ENCODE assay signal across 19 cellular contexts in the genomic region with DNA sequence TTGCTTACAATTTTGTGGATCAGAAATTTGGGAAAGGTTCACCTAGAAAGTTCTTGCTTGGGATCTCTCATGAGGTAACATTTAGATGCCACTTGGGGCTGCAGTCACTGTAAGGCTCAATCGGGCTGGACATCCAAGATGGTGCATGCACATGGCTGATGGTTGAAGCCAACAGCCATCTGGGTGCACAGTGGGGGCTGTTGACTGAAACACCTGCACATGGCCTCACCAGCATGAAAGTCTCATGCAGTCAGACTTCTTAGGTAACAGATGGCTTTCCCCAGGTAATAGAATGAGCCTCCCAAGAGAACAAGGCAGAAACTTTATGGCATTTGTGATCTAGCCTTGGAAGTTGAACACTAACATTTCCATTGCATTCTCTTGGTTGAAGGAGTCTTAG.
DNase-seq lines count a peak whose midpoint lies in the region; TF ChIP-seq lines count a peak whose summit lies in the region.
"Had no signal": no experiment of that assay in that cellular context is flagged by ENCODE, and none has a peak within 500 bp of the region (broad histone marks: within the 10 kb centered on the region; RNA-seq: fewer than 3 reads in every experiment).

No MANE protein-coding gene starts in this region.

- no peaks in the 10 kb centered on the region for H3K36me3 ChIP-seq in mammary epithelial cell (ENCODE audit: insufficient read depth, low read length)
- H3K36me3 ChIP-seq: BLaER1 treated with 17β-estradiol and CSF1 and Interleukin-3, amounts not matched to agents 10 nM and 100 nM had no signal

- H3K4me1 ChIP-seq in mammary epithelial cell (ENCODE audit: insufficient read depth, low read length): no peaks in the 10 kb centered on the region
- H3K4me1 ChIP-seq: A549, Caco-2 had no signal

- in situ Hi-C loops in KBM-7 (cut with MboI; ENCODE audit: low pct_unique_long_range_greater_than_20kb, low sequenced_read_pairs): no loop called here
- in situ Hi-C loops in mammary epithelial cell (cut with MboI; ENCODE audit: low sequenced_read_pairs in 2 of 2): no loop called here

- no peak overlapping the region for H3K4me3 ChIP-seq in mammary epithelial cell (replicated peaks in 1 of 3; ENCODE audit: insufficient read depth in 1 of 3, low read depth in 2 of 3, low read length in 3 of 3)
- H3K4me3 ChIP-seq: A549; BLaER1 treated with 17β-estradiol and CSF1 and Interleukin-3, amounts not matched to agents 10 nM and 100 nM; GM12878 had no signal

- DNase-seq in NCI-H146 (lab: John Stamatoyannopoulos, UW) (peak; percentile 17), NCI-H146 treated with DMSO at 0.1 percent for 48 hours (lab: John Stamatoyannopoulos, UW; ENCODE audit: unreplicated experiment) (no peak), NCI-H2171 treated with DMSO at 0.1 percent for 48 hours (lab: John Stamatoyannopoulos, UW) (peak; percentile 80), cerebellar cortex (ENCODE audit: low spot score) (peak; percentile 74), cardiac septum (ENCODE audit: low spot score) (no peak), KBM-7 (no peak), mammary epithelial cell (no peak)
- DNase-seq: AML-193; Caco-2; Calu3; CD4-positive, alpha-beta T cell; CD8-positive, alpha-beta T cell; DMS79 treated with DMSO at 0.1 percent for 48 hours; GDM1 had no signal

- no peak overlapping the region for H3K4me2 ChIP-seq in mammary epithelial cell (ENCODE audit: insufficient read depth, low read depth, low read length)
- H3K4me2 ChIP-seq: A549; BLaER1 treated with 17β-estradiol and CSF1 and Interleukin-3, amounts not matched to agents 10 nM and 100 nM had no signal

- CTCF ChIA-PET in mammary epithelial cell (lab: Charles Lee; ENCODE audit: low non-redundant PET): no interaction called here

- peaks cover 26% of the 10 kb centered on the region for H3K9me3 ChIP-seq in mammary epithelial cell (replicated peaks; ENCODE audit: insufficient read depth, low read length)
- H3K9me3 ChIP-seq: A549, Caco-2 had no signal

- no peak overlapping the region for H3K9ac ChIP-seq in mammary epithelial cell (ENCODE audit: insufficient read depth, low read length)
- H3K9ac ChIP-seq: BLaER1 treated with 17β-estradiol and CSF1 and Interleukin-3, amounts not matched to agents 10 nM and 100 nM had no signal

- no peaks in the 10 kb centered on the region for H3K79me2 ChIP-seq in mammary epithelial cell (ENCODE audit: insufficient read depth, low read length)

- dilution Hi-C loops in mammary epithelial cell (cut with HindIII; ENCODE audit: low sequenced_read_pairs): loop anchor here (5.0 kb wide), 1 partner anchor 45 kb away; no protein-coding TSS in a partner anchor

- intact Hi-C loops in cardiac septum (cut with DNase I): no loop called here
- intact Hi-C loops in mammary epithelial cell (cut with micrococcal nuclease): no loop called here

- WGBS in mammary epithelial cell (ENCODE audit: low coverage, missing lambda C conversion rate): 73% methylated on average over 1 of the region's 1 CpG

- H3K27ac ChIP-seq in mammary epithelial cell (ENCODE audit: insufficient read depth, low read depth, low read length): no peak overlapping the region
- H3K27ac ChIP-seq: 22Rv1; A549; BLaER1 treated with 17β-estradiol and CSF1 and Interleukin-3, amounts not matched to agents 10 nM and 100 nM; C4-2B had no signal

- H4K20me1 ChIP-seq in mammary epithelial cell (ENCODE audit: insufficient read depth, low read length): no peaks in the 10 kb centered on the region
- H4K20me1 ChIP-seq: BLaER1 treated with 17β-estradiol and CSF1 and Interleukin-3, amounts not matched to agents 10 nM and 100 nM had no signal

- H2AFZ ChIP-seq in mammary epithelial cell (ENCODE audit: low read depth, low read length): no peak overlapping the region

- BruUV-seq in mammary epithelial cell (replicated peaks; lab: Mats Ljungman, UMichigan): no TSS peak

- TF ChIP-seq CTCF in mammary epithelial cell (conservative IDR thresholded peaks at IDR 0.05 in 1 of 2, IDR thresholded peaks at IDR 0.05 in 1 of 2; ENCODE audit: extremely low read depth in 1 of 2, insufficient read depth in 1 of 2, low read depth in 1 of 2, low read length in 2 of 2): no peak

- no peaks in the 10 kb centered on the region for H3K27me3 ChIP-seq in mammary epithelial cell (ENCODE audit: insufficient read depth, low read length)
- H3K27me3 ChIP-seq: BLaER1 treated with 17β-estradiol and CSF1 and Interleukin-3, amounts not matched to agents 10 nM and 100 nM had no signal

Comparison
In these comparisons a context has a peak if more than half of its experiments do, and no peak if none do; other contexts are left out.
1. DNase-seq: peak in NCI-H146 (single experiment), NCI-H2171 treated with DMSO at 0.1 percent for 48 hours (single experiment) and cerebellar cortex (single experiment); none in NCI-H146 treated with DMSO at 0.1 percent for 48 hours (single experiment), cardiac septum (single experiment), KBM-7 (single experiment) and mammary epithelial cell (single experiment).